In genomic region chr15:47987908-47988532, GRCh38 we compare ENCODE assay signal across 8 cellular contexts.
DNase-seq lines count a peak whose midpoint lies in the region; ATAC-seq, FAIRE-seq and TF ChIP-seq lines count a peak whose summit lies in the region.

No MANE protein-coding gene starts in this region.

- H3K4me2 ChIP-seq in K562 (ENCODE audit: insufficient read depth, low read length): no peak overlapping the region

- H3K27me3 ChIP-seq in K562 (ENCODE audit: control insufficient read depth in 2 of 2, insufficient read depth in 2 of 2, low read length in 2 of 2): no peaks in the 10 kb centered on the region

- POLR2A ChIA-PET in K562 (lab: Yijun Ruan, JAX): interaction anchor here (0.8 kb wide), 1 partner anchor 1379 kb away, joined by 4 read pairs; no protein-coding TSS in a partner anchor

- in situ Hi-C loops in K562 (cut with MboI): no loop called here

- H3K27me3 Mint-ChIP-seq in immature natural killer cell (ENCODE audit: low read depth in 3 of 3): peaks cover 0 to 4% (median 0%) of the 10 kb centered on the region in 3 donors
- peaks cover 14% of the 10 kb centered on the region for H3K27me3 Mint-ChIP-seq in stimulated activated naive CD8-positive, alpha-beta T cell treated with anti-CD3 and anti-CD28 coated beads, Interleukin-15, amount 100 ng/mL, for 72 hours

- no peaks in the 10 kb centered on the region for H3K9me3 Mint-ChIP-seq in immature natural killer cell
- H3K9me3 Mint-ChIP-seq in stimulated activated naive CD8-positive, alpha-beta T cell treated with anti-CD3 and anti-CD28 coated beads, Interleukin-15, amount 100 ng/mL, for 72 hours: no peaks in the 10 kb centered on the region

- intact Hi-C loops in K562 (cut with micrococcal nuclease): no loop called here

- no peak overlapping the region for H2AFZ ChIP-seq in K562 (ENCODE audit: low read depth, low read length)

- no peaks in the 10 kb centered on the region for H3K9me3 ChIP-seq in K562 (replicated peaks; ENCODE audit: control insufficient read depth, insufficient read depth, low read depth, low read length)

- H3K9ac ChIP-seq in K562 (ENCODE audit: insufficient read depth in 1 of 2, low read depth in 2 of 2, low read length in 2 of 2): no peak overlapping the region

- no peaks in the 10 kb centered on the region for H3K4me1 ChIP-seq in K562 (replicated peaks in 1 of 2; ENCODE audit: control insufficient read depth in 2 of 2, insufficient read depth in 2 of 2, low read length in 2 of 2)

- ATAC-seq in GM21423 (IDR thresholded peaks at IDR 0.05; ENCODE audit: unreplicated experiment) (peak; percentile 97), HG03521 (IDR thresholded peaks at IDR 0.05; ENCODE audit: unreplicated experiment) (peak; percentile 93), K562 (no peak)
- ATAC-seq in stimulated activated naive CD8-positive, alpha-beta T cell treated with anti-CD3 and anti-CD28 coated beads, Interleukin-15, amount 100 ng/mL, for 72 hours: peak; percentile 88

- H3K4me1 Mint-ChIP-seq in immature natural killer cell: peaks cover 4 to 10% of the 10 kb centered on the region in 2 donors
- H3K4me1 Mint-ChIP-seq in stimulated activated naive CD8-positive, alpha-beta T cell treated with anti-CD3 and anti-CD28 coated beads, Interleukin-15, amount 100 ng/mL, for 72 hours: no peaks in the 10 kb centered on the region

- TF ChIP-seq RAD21 in K562 (CRISPR knock-in tag; conservative IDR thresholded peaks at IDR 0.05 in 1 of 2, IDR thresholded peaks at IDR 0.05 in 1 of 2): peak; percentile 54 to 67

- CTCF ChIA-PET in K562 (lab: Yijun Ruan, JAX; ENCODE audit: low intra/inter-chr PET ratio): interaction anchor here (1.1 kb wide), 1 partner anchor 1675 kb away, joined by 3 read pairs; no protein-coding TSS in a partner anchor

- no peak overlapping the region for H3K27ac ChIP-seq in K562 (ENCODE audit: extremely low read depth, low read depth, low read length)

- H3K36me3 Mint-ChIP-seq in immature natural killer cell: no peaks in the 10 kb centered on the region

- DNase-seq in NCI-H1417 (lab: John Stamatoyannopoulos, UW): peak; percentile 17 to 74 (median 67)
- no peak for DNase-seq in NCI-H1417 treated with DMSO at 0.1 percent for 48 hours (lab: John Stamatoyannopoulos, UW)
- peak; percentile 67 for DNase-seq in NCI-H748 (lab: John Stamatoyannopoulos, UW; ENCODE audit: unreplicated experiment)
- DNase-seq in K562 (ENCODE audit: extremely low read depth in 1 of 4, low spot score in 3 of 4): peak in 1 of 4 experiments; percentile 17
- peak; percentile 5 to 19 (median 6) for DNase-seq in immature natural killer cell
- peak; percentile 9 to 10 for DNase-seq in stimulated activated naive CD8-positive, alpha-beta T cell treated with anti-CD3 and anti-CD28 coated beads, Interleukin-15, amount 100 ng/mL, for 72 hours

- H3K9me1 ChIP-seq in K562 (ENCODE audit: control insufficient read depth, insufficient read depth, low read length): no peaks in the 10 kb centered on the region

- H4K20me1 ChIP-seq in K562 (replicated peaks; ENCODE audit: control insufficient read depth, insufficient read depth, low read length): no peaks in the 10 kb centered on the region

- peak in 1 of 3 experiments; percentile 33; a peak in 2 of 6 replicates for TF ChIP-seq CTCF in K562 (IDR thresholded peaks at IDR 0.05 in 2 of 3, conservative IDR thresholded peaks at IDR 0.05 in 1 of 3; ENCODE audit: insufficient read depth in 2 of 3, low read depth in 1 of 3, low read length in 3 of 3)

- no peak for TF ChIP-seq EP300 in K562 (IDR thresholded peaks at IDR 0.05; ENCODE audit: low read length)

- H3K36me3 ChIP-seq in K562 (ENCODE audit: control insufficient read depth, insufficient read depth, low read length): no peaks in the 10 kb centered on the region

- BruUV-seq in K562 (replicated peaks; lab: Mats Ljungman, UMichigan): no TSS peak

- FAIRE-seq in K562 (lab: Jason Lieb, UNC): no peak

- no peak overlapping the region for H3K4me3 ChIP-seq in K562

- H3K79me2 ChIP-seq in K562 (ENCODE audit: control insufficient read depth, insufficient read depth, low read length): no peaks in the 10 kb centered on the region

- H3K27ac Mint-ChIP-seq in immature natural killer cell: no peak overlapping the region
- no peak overlapping the region for H3K27ac Mint-ChIP-seq in stimulated activated naive CD8-positive, alpha-beta T cell treated with anti-CD3 and anti-CD28 coated beads, Interleukin-15, amount 100 ng/mL, for 72 hours

- WGBS in K562 (ENCODE audit: insufficient coverage, low coverage, missing lambda C conversion rate): 0% methylated on average over 3 of the region's 3 CpGs

- H3K4me3 Mint-ChIP-seq in immature natural killer cell: no peak overlapping the region
- H3K4me3 Mint-ChIP-seq in stimulated activated naive CD8-positive, alpha-beta T cell treated with anti-CD3 and anti-CD28 coated beads, Interleukin-15, amount 100 ng/mL, for 72 hours: no peak overlapping the region

- no peak for TF ChIP-seq POLR2A in K562 (conservative IDR thresholded peaks at IDR 0.05)

TF ChIP-seq in K562, 482 proteins besides CTCF, POLR2A, EP300 and RAD21 (continues in another document):
- TF ChIP-seq, protein P1, sequence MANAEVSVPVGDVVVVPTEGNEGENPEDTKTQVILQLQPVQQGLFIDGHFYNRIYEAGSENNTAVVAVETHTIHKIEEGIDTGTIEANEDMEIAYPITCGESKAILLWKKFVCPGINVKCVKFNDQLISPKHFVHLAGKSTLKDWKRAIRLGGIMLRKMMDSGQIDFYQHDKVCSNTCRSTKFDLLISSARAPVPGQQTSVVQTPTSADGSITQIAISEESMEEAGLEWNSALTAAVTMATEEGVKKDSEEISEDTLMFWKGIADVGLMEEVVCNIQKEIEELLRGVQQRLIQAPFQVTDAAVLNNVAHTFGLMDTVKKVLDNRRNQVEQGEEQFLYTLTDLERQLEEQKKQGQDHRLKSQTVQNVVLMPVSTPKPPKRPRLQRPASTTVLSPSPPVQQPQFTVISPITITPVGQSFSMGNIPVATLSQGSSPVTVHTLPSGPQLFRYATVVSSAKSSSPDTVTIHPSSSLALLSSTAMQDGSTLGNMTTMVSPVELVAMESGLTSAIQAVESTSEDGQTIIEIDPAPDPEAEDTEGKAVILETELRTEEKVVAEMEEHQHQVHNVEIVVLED (CRISPR knock-in tag; IDR thresholded peaks at IDR 0.05): no peak
- TF ChIP-seq ZNF589 (CRISPR knock-in tag; IDR thresholded peaks at IDR 0.05; ENCODE audit: low read depth) (no peak), NR2F6 (CRISPR knock-in tag; IDR thresholded peaks at IDR 0.05) (no peak), PRDM10 (IDR thresholded peaks at IDR 0.05; ENCODE audit: partially characterized antibody) (no peak), CBFA2T3 (IDR thresholded peaks at IDR 0.05) (no peak), ZNF561 (CRISPR knock-in tag; conservative IDR thresholded peaks at IDR 0.05) (no peak), CBFB (CRISPR knock-in tag; IDR thresholded peaks at IDR 0.05) (no peak), NFIX (CRISPR knock-in tag; IDR thresholded peaks at IDR 0.05; ENCODE audit: low read depth) (no peak), BCLAF1 (IDR thresholded peaks at IDR 0.05; ENCODE audit: borderline replicate concordance in 1 of 2, control insufficient read depth in 1 of 2, low read depth in 2 of 2, low read length in 1 of 2) (no peak)
